In the genomic region with DNA sequence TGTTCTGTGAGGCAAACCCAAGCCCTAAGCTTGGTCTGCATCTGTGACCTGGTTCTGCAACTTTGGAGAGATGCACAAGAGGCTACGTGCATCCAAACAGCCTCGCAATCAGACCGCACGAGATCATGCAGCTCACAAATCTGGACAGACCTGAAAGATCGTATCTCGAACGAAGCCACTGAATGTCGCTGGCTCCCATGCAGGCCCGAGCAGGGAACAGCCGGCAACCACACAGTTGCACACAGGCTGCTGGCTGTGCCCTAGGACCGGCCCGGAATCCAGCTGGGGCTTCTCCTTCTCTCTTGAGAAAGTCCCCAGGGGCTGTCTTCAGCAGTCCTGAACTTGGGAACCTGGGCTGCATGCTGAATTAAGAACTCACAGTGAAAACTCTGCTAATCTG, we compare ENCODE assay signal across 26 cellular contexts. TPM values are rescaled to one million over a fixed set of nuclear protein-coding genes. Genes with fewer than 3 reads are reported as not detected.
DNase-seq lines count a peak whose midpoint lies in the region; ATAC-seq, FAIRE-seq and TF ChIP-seq lines count a peak whose summit lies in the region.
"Had no signal": no experiment of that assay in that cellular context is flagged by ENCODE, and none has a peak within 500 bp of the region (broad histone marks: within the 10 kb centered on the region; RNA-seq: fewer than 3 reads in every experiment).

No MANE protein-coding gene starts in this region.

- no peak overlapping the region for H4K5ac ChIP-seq in mesendoderm (ENCODE audit: low read length)

- H3K9ac ChIP-seq in mesendoderm (ENCODE audit: low read length): no peak overlapping the region
- H3K9ac ChIP-seq: neural progenitor cell had no signal

- H3K36me3 ChIP-seq in mesendoderm (ENCODE audit: control insufficient read depth, insufficient read depth, low read length): no peaks in the 10 kb centered on the region
- H3K36me3 ChIP-seq: heart left ventricle, neural progenitor cell, tibial artery had no signal

- H3K4me3 ChIP-seq in mesendoderm (ENCODE audit: low read length): no peak overlapping the region
- H3K4me3 ChIP-seq: GM12878, heart left ventricle, neural progenitor cell, SK-N-MC, tibial artery had no signal

- in situ Hi-C loops in GM13976 (cut with MboI; ENCODE audit: low sequenced_read_pairs, unreplicated experiment): loop anchor here (10.0 kb wide), 1 partner anchor 278 kb away; no protein-coding TSS in a partner anchor

- WGBS in mesendoderm (ENCODE audit: extremely low coverage, insufficient coverage, low lambda C conversion rate): no CpG with 5 or more reads among the region's 12 CpGs

- H3K27ac ChIP-seq in cingulate gyrus (ENCODE audit: low read depth, low read length): peak overlapping the region; percentile 96
- H3K27ac ChIP-seq in mesendoderm (ENCODE audit: low read depth, low read length): no peak overlapping the region
- H3K27ac ChIP-seq in temporal lobe (ENCODE audit: low read depth, low read length): peak overlapping the region; percentile 99
- H3K27ac ChIP-seq: neural progenitor cell, SK-N-MC had no signal

- no peak overlapping the region for H2BK120ac ChIP-seq in mesendoderm (ENCODE audit: low read depth, low read length)

- no peak overlapping the region for H2BK5ac ChIP-seq in mesendoderm (ENCODE audit: low read length)

- no peak overlapping the region for H3K23ac ChIP-seq in mesendoderm (ENCODE audit: low read length)

- H3K4me1 ChIP-seq in mesendoderm (ENCODE audit: control insufficient read depth, low read depth, low read length): no peaks in the 10 kb centered on the region
- H3K4me1 ChIP-seq: neural progenitor cell had no signal

- peak; percentile 4 for ATAC-seq in left ventricle myocardium superior
- no peak for ATAC-seq in left cardiac atrium
- ATAC-seq: GM12878, heart left ventricle had no signal

- no peak overlapping the region for H3K4ac ChIP-seq in mesendoderm (ENCODE audit: low read depth, low read length)

- intact Hi-C loops in left ventricle myocardium superior (cut with micrococcal nuclease): loop anchor here (10.0 kb wide), 1 partner anchor 288 kb away; no protein-coding TSS in a partner anchor
- intact Hi-C loops in left cardiac atrium (cut with DNase I): no loop called here

- no peak overlapping the region for H3K56ac ChIP-seq in mesendoderm (ENCODE audit: low read length)

- H3K79me2 ChIP-seq in mesendoderm (ENCODE audit: control insufficient read depth, insufficient read depth, low read length): no peaks in the 10 kb centered on the region

- no peak overlapping the region for H3K18ac ChIP-seq in mesendoderm (ENCODE audit: low read length)

- H3K4me2 ChIP-seq in mesendoderm (ENCODE audit: low read length): no peak overlapping the region
- H3K4me2 ChIP-seq: neural progenitor cell had no signal

- peak; percentile 69 for DNase-seq in left ventricle myocardium superior
- no peak for DNase-seq in left cardiac atrium
- no peak for DNase-seq in mesendoderm
- no peak for DNase-seq in frontal cortex (ENCODE audit: low spot score in 2 of 2)
- no peak for DNase-seq in GM13976 (ENCODE audit: low spot score)
- no peak for DNase-seq in activated naive CD4-positive, alpha-beta T cell treated with Interleukin-2 at 50 U/mL for 16 hours
- DNase-seq: activated CD4-positive, alpha-beta memory T cell treated with anti-CD3 and anti-CD28 coated beads for 36 hours; activated CD4-positive, CD25-positive, alpha-beta regulatory T cell treated with anti-CD3 and anti-CD28 coated beads, Interleukin-2, amount 50 U/mL, for 72 hours; activated CD8-positive, alpha-beta memory T cell treated with anti-CD3 and anti-CD28 coated beads, Interleukin-2, amount 50 U/mL, for 4 hours; aorta; CD4-positive, alpha-beta memory T cell; kidney glomerular epithelial cell; NCI-H1092 treated with DMSO at 0.1 percent for 48 hours; NCI-H187 treated with DMSO at 0.1 percent for 48 hours; NCI-H345; NCI-H774; stimulated activated naive CD4-positive, alpha-beta T cell treated with Interleukin-2 at 50 U/mL for 16 hours; tibial artery had no signal

- no peak overlapping the region for H2BK15ac ChIP-seq in mesendoderm (replicated peaks; ENCODE audit: low read depth)

- peak overlapping the region; percentile 38 for H2AK5ac ChIP-seq in mesendoderm (ENCODE audit: low read length)

- TF ChIP-seq CTCF in GM13976 (IDR thresholded peaks at IDR 0.05; ENCODE audit: borderline replicate concordance, control extremely low read depth, extremely low read depth, insufficient read depth, missing control alignments): no peak

- no peaks in the 10 kb centered on the region for H3K27me3 ChIP-seq in mesendoderm (ENCODE audit: insufficient read depth, low read length, poor library complexity)
- H3K27me3 ChIP-seq: heart left ventricle, tibial artery had no signal

- no peak for FAIRE-seq in frontal cortex (lab: Jason Lieb, UNC)
- FAIRE-seq: A204.1, GM12878, TTC549 had no signal

- H3K79me1 ChIP-seq in mesendoderm (ENCODE audit: low read length): no peaks in the 10 kb centered on the region

- no peak overlapping the region for H4K8ac ChIP-seq in mesendoderm (ENCODE audit: low read depth, low read length)

RNA-seq across cellular contexts. Expression of gene WNT5B, which starts 27.9 kb away (rescaled TPM):
- total RNA-seq in left ventricle myocardium superior: 2.4 TPM
- 1 to 10 TPM; 1.8 to 5.0 TPM for total RNA-seq in left cardiac atrium
- 4.7 TPM for polyA plus RNA-seq in mesendoderm (2013, experiment 1 of 2)
- 4.9 TPM for polyA plus RNA-seq in mesendoderm (2013, experiment 2 of 2)
- total RNA-seq in temporal lobe: 15.0 TPM
- total RNA-seq in frontal cortex: 22.0 TPM
- total RNA-seq: activated CD4-positive, alpha-beta memory T cell treated with anti-CD3 and anti-CD28 coated beads for 36 hours had no signal

RNA-seq across cellular contexts. Expression of gene ADIPOR2, which starts 34.0 kb away (rescaled TPM):
- total RNA-seq in left ventricle myocardium superior (32.5 TPM), left cardiac atrium (10 to 100 TPM; 50.3 to 53.1 TPM), temporal lobe (24.1 TPM), frontal cortex (23.2 TPM)
- 26.7 TPM for polyA plus RNA-seq in mesendoderm (2013, experiment 1 of 2)
- polyA plus RNA-seq in mesendoderm (2013, experiment 2 of 2): 26.7 TPM
